1 cellular context compared by ENCODE assay signal in the genomic region with DNA sequence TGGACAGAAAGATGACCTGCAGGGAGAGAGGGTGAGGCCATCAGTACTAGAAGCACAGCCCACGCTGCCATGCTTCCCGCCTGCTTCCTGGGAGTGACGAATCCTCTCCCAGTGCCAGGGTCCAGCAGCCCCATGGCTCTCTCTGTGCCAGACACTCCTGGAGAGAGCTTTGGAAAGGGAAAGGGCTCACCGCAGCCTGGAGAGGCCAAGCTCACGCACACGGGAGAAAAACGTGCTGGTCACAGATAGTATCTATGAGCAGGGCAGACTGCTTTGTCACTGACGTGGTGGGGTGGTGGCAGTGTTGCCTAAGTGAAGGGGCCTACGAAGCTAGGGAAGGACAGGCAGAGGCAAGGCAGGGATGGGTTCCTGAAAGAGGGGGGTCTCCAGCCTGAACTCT.
TF ChIP-seq lines count a peak whose summit lies in the region.

No MANE protein-coding gene starts in this region.

TF ChIP-seq in K562, 482 proteins besides CTCF, POLR2A, EP300 and RAD21 (continued from another document):
- TF ChIP-seq, protein P1, sequence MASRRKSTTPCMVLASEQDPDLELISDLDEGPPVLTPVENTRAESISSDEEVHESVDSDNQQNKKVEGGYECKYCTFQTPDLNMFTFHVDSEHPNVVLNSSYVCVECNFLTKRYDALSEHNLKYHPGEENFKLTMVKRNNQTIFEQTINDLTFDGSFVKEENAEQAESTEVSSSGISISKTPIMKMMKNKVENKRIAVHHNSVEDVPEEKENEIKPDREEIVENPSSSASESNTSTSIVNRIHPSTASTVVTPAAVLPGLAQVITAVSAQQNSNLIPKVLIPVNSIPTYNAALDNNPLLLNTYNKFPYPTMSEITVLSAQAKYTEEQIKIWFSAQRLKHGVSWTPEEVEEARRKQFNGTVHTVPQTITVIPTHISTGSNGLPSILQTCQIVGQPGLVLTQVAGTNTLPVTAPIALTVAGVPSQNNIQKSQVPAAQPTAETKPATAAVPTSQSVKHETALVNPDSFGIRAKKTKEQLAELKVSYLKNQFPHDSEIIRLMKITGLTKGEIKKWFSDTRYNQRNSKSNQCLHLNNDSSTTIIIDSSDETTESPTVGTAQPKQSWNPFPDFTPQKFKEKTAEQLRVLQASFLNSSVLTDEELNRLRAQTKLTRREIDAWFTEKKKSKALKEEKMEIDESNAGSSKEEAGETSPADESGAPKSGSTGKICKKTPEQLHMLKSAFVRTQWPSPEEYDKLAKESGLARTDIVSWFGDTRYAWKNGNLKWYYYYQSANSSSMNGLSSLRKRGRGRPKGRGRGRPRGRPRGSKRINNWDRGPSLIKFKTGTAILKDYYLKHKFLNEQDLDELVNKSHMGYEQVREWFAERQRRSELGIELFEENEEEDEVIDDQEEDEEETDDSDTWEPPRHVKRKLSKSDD (conservative IDR thresholded peaks at IDR 0.05; ENCODE audit: low read length): no peak
- TF ChIP-seq POLR2AphosphoS5 (IDR thresholded peaks at IDR 0.05; ENCODE audit: control insufficient read depth, insufficient read depth, low read depth, low read length): no peak
- TF ChIP-seq, protein P2, sequence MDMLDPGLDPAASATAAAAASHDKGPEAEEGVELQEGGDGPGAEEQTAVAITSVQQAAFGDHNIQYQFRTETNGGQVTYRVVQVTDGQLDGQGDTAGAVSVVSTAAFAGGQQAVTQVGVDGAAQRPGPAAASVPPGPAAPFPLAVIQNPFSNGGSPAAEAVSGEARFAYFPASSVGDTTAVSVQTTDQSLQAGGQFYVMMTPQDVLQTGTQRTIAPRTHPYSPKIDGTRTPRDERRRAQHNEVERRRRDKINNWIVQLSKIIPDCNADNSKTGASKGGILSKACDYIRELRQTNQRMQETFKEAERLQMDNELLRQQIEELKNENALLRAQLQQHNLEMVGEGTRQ (CRISPR knock-in tag; IDR thresholded peaks at IDR 0.05): no peak
- TF ChIP-seq RBBP5 (IDR thresholded peaks at IDR 0.05; ENCODE audit: borderline replicate concordance, insufficient read depth, low read length, poor library complexity, severe bottlenecking): no peak
- TF ChIP-seq ZNF347 (CRISPR knock-in tag; IDR thresholded peaks at IDR 0.05; ENCODE audit: low read depth): no peak
- TF ChIP-seq MECOM (CRISPR knock-in tag; IDR thresholded peaks at IDR 0.05): no peak
- peak; percentile 35; the same call in 1 of the 2 replicates for TF ChIP-seq NBN (IDR thresholded peaks at IDR 0.05; ENCODE audit: low read depth)
- TF ChIP-seq SRF (CRISPR knock-in tag; IDR thresholded peaks at IDR 0.05): no peak
- no peak for TF ChIP-seq ZNF507 (tag; conservative IDR thresholded peaks at IDR 0.05)
- no peak for TF ChIP-seq ZNF583 (CRISPR knock-in tag; IDR thresholded peaks at IDR 0.05)
- TF ChIP-seq SOX6 (IDR thresholded peaks at IDR 0.05): no peak
- TF ChIP-seq POLR3A (IDR thresholded peaks at IDR 0.05; ENCODE audit: borderline replicate concordance, extremely low read depth, insufficient read depth, insufficient read length): no peak
- TF ChIP-seq SIN3A (IDR thresholded peaks at IDR 0.05; ENCODE audit: borderline replicate concordance in 2 of 2, control insufficient read depth in 1 of 2, low read depth in 2 of 2, low read length in 2 of 2): no peak
- TF ChIP-seq LEF1 (IDR thresholded peaks at IDR 0.05): peak; percentile 60; the same call in 1 of the 2 replicates
- TF ChIP-seq SUPT5H (IDR thresholded peaks at IDR 0.05): 0 out of 2 replicates have a peak, but pooled peaks have one; percentile 39
- peak; percentile 25 for TF ChIP-seq TAF9B (IDR thresholded peaks at IDR 0.05; ENCODE audit: partially characterized antibody)
- no peak for TF ChIP-seq KDM4B (IDR thresholded peaks at IDR 0.05; ENCODE audit: borderline replicate concordance in 2 of 2, low read depth in 1 of 2)
TF ChIP-seq in K562: peak in this region for 39.
